Comparison of ENCODE assay signal across 8 cellular contexts in genomic region chr4:103915224-103915869, GRCh38.
DNase-seq lines count a peak whose midpoint lies in the region; ATAC-seq, FAIRE-seq and TF ChIP-seq lines count a peak whose summit lies in the region.

No MANE protein-coding gene starts in this region.

- TF ChIP-seq CTCF in GM13976 (IDR thresholded peaks at IDR 0.05; ENCODE audit: borderline replicate concordance, control extremely low read depth, extremely low read depth, insufficient read depth, missing control alignments) (peak; percentile 39), astrocyte (IDR thresholded peaks at IDR 0.05; ENCODE audit: insufficient read depth, low read depth, low read length) (peak; percentile 59)

- no peaks in the 10 kb centered on the region for H3K79me2 ChIP-seq in astrocyte (ENCODE audit: insufficient read depth, low read length)

- in situ Hi-C loops in GM13976 (cut with MboI; ENCODE audit: low sequenced_read_pairs, unreplicated experiment) = loop anchor here (25.0 kb wide), 1 partner anchor 428 kb away; no protein-coding TSS in a partner anchor

- no peaks in the 10 kb centered on the region for H4K20me1 ChIP-seq in astrocyte (ENCODE audit: insufficient read depth, low read length)

- no peaks in the 10 kb centered on the region for H3K9me3 Mint-ChIP-seq in astrocyte (ENCODE audit: unreplicated experiment)

- no peaks in the 10 kb centered on the region for H3K4me1 ChIP-seq in astrocyte (ENCODE audit: insufficient read depth, low read length)

- no peaks in the 10 kb centered on the region for H3K27me3 ChIP-seq in astrocyte (ENCODE audit: insufficient read depth, low read length)
- no peaks in the 10 kb centered on the region for H3K27me3 ChIP-seq in MG63

- H3K27me3 Mint-ChIP-seq in astrocyte (ENCODE audit: low read depth, unreplicated experiment) = no peaks in the 10 kb centered on the region

- no peaks in the 10 kb centered on the region for H3K36me3 ChIP-seq in astrocyte (ENCODE audit: insufficient read depth, low read length)
- H3K36me3 ChIP-seq in MG63 = no peaks in the 10 kb centered on the region

- ATAC-seq in GM21723 (IDR thresholded peaks at IDR 0.05; ENCODE audit: unreplicated experiment) = peak; percentile 95

- no peak overlapping the region for H3K27ac Mint-ChIP-seq in astrocyte (ENCODE audit: unreplicated experiment)

- H3K9me3 ChIP-seq in astrocyte (ENCODE audit: insufficient read depth, low read depth, low read length) = no peaks in the 10 kb centered on the region
- no peaks in the 10 kb centered on the region for H3K9me3 ChIP-seq in MG63

- FAIRE-seq in astrocyte (lab: Jason Lieb, UNC) = no peak

- H3K4me1 Mint-ChIP-seq in astrocyte (ENCODE audit: low read depth, unreplicated experiment) = no peaks in the 10 kb centered on the region

- H3K36me3 Mint-ChIP-seq in astrocyte (ENCODE audit: low read depth, unreplicated experiment) = no peaks in the 10 kb centered on the region

- no peak overlapping the region for H3K4me2 ChIP-seq in astrocyte (ENCODE audit: low read length)

- no peak overlapping the region for H3K4me3 Mint-ChIP-seq in astrocyte (ENCODE audit: unreplicated experiment)

- DNase-seq in GM13976 (ENCODE audit: low spot score) = peak; percentile 35
- DNase-seq in Jurkat, Clone E6-1 (ENCODE audit: low read depth, low spot score) = peak; percentile 7
- DNase-seq in astrocyte (ENCODE audit: low read depth) = no peak
- DNase-seq in myocyte (ENCODE audit: low read depth) = peak; percentile 42
- no peak for DNase-seq in NOMO-1 treated with DMSO at 0.1 percent for 48 hours (lab: John Stamatoyannopoulos, UW; ENCODE audit: unreplicated experiment)
- no peak for DNase-seq in MG63
- no peak for DNase-seq in activated T-cell treated with anti-CD3 and anti-CD28 coated beads, Interleukin-2, amount 50 U/mL, for 48 hours

- no peak overlapping the region for H3K9ac ChIP-seq in astrocyte (ENCODE audit: low read length)

- H2AFZ ChIP-seq in astrocyte (ENCODE audit: low read depth, low read length) = no peak overlapping the region

- no peak overlapping the region for H3K27ac ChIP-seq in astrocyte (ENCODE audit: low read depth, low read length)

- no peak overlapping the region for H3K4me3 ChIP-seq in Jurkat, Clone E6-1 (ENCODE audit: low read length)
- H3K4me3 ChIP-seq in astrocyte (ENCODE audit: insufficient read depth, low read depth, low read length) (no peak overlapping the region), MG63 (no peak overlapping the region)

Comparison
In these comparisons a context has a peak if more than half of its experiments do, and no peak if none do; other contexts are left out.
1. DNase-seq: peak in GM13976 (single experiment), Jurkat, Clone E6-1 (single experiment) and myocyte (single experiment); none in astrocyte (single experiment), NOMO-1 treated with DMSO at 0.1 percent for 48 hours (single experiment), MG63 (single experiment) and activated T-cell treated with anti-CD3 and anti-CD28 coated beads, Interleukin-2, amount 50 U/mL, for 48 hours (0 of 2).